ENCODE assay signal across 20 cellular contexts in genomic region chr3:52917044-52917443, GRCh38.
"Had no signal": no experiment of that assay in that cellular context is flagged by ENCODE, and none has a peak within 500 bp of the region (broad histone marks: within the 10 kb centered on the region; RNA-seq: fewer than 3 reads in every experiment).

No MANE protein-coding gene starts in this region.

- ATAC-seq: K562, Panc1, PC-3 had no signal

- H3K4me3 Mint-ChIP-seq: IgD-negative memory B cell had no signal

- H3K27ac Mint-ChIP-seq: IgD-negative memory B cell had no signal

- H3K9me3 Mint-ChIP-seq: IgD-negative memory B cell had no signal

- H3K27me3 Mint-ChIP-seq: IgD-negative memory B cell had no signal

- DNase-seq: Kasumi-1, MM.1S, NCI-H1092 treated with DMSO at 0.1 percent for 48 hours, NCI-H1436, NCI-H187, NCI-H2029, NCI-H2081 treated with DMSO at 0.1 percent for 48 hours, NCI-H2171, NCI-H226, NCI-H446, NCI-H510A, NCI-H526, PC-3, SHP77, SK-N-SH, SW 1271 had no signal

- FAIRE-seq: HTR-8/SVneo, K562 had no signal

- H3K4me1 Mint-ChIP-seq: IgD-negative memory B cell had no signal
